Comparison of ENCODE assay signal across 9 cellular contexts in genomic region chr13:31538067-31539042, GRCh38.
DNase-seq lines count a peak whose midpoint lies in the region; ATAC-seq, FAIRE-seq and TF ChIP-seq lines count a peak whose summit lies in the region.
"Had no signal": no experiment of that assay in that cellular context is flagged by ENCODE, and none has a peak within 500 bp of the region (broad histone marks: within the 10 kb centered on the region; RNA-seq: fewer than 3 reads in every experiment).

No MANE protein-coding gene starts in this region.

- H3K9me3 Mint-ChIP-seq in activated CD8-positive, alpha-beta memory T cell treated with anti-CD3 and anti-CD28 coated beads, Interleukin-2, amount 10 ng/mL, durations not matched to agents 7 days and 5 days (ENCODE audit: low read depth), result no peaks in the 10 kb centered on the region

- ATAC-seq in psoas muscle (no peak), HG02798 (IDR thresholded peaks at IDR 0.05; ENCODE audit: poor library complexity, unreplicated experiment) (no peak), HG03280 (IDR thresholded peaks at IDR 0.05; ENCODE audit: unreplicated experiment) (no peak)
- ATAC-seq in activated CD8-positive, alpha-beta memory T cell treated with anti-CD3 and anti-CD28 coated beads, Interleukin-2, amount 10 ng/mL, durations not matched to agents 7 days and 5 days, result no peak

- no peak overlapping the region for H3K27ac ChIP-seq in psoas muscle

- intact Hi-C loops in psoas muscle (cut with DNase I), result no loop called here

- H3K27ac Mint-ChIP-seq in activated CD8-positive, alpha-beta memory T cell treated with anti-CD3 and anti-CD28 coated beads, Interleukin-2, amount 10 ng/mL, durations not matched to agents 7 days and 5 days, result no peak overlapping the region

- H3K27me3 ChIP-seq in psoas muscle (ENCODE audit: insufficient read depth in 3 of 3, low read length in 2 of 3), result no peaks in the 10 kb centered on the region

- H3K36me3 Mint-ChIP-seq in activated CD8-positive, alpha-beta memory T cell treated with anti-CD3 and anti-CD28 coated beads, Interleukin-2, amount 10 ng/mL, durations not matched to agents 7 days and 5 days, result no peaks in the 10 kb centered on the region

- H3K4me3 ChIP-seq in psoas muscle, result no peak overlapping the region
- H3K4me3 ChIP-seq: lung had no signal

- no peak overlapping the region for H3K4me3 Mint-ChIP-seq in activated CD8-positive, alpha-beta memory T cell treated with anti-CD3 and anti-CD28 coated beads, Interleukin-2, amount 10 ng/mL, durations not matched to agents 7 days and 5 days

- CTCF ChIA-PET in activated CD8-positive, alpha-beta memory T cell treated with anti-CD3 and anti-CD28 coated beads, Interleukin-2, amount 10 ng/mL, durations not matched to agents 7 days and 5 days (lab: Charles Lee), result interaction anchor here (0.9 kb wide), 1 partner anchor 203 kb away, joined by 4 read pairs; no protein-coding TSS in a partner anchor

- TF ChIP-seq CTCF in GM13977 (IDR thresholded peaks at IDR 0.05; ENCODE audit: extremely low read depth, insufficient read depth, missing control alignments) (peak; percentile 10), psoas muscle (IDR thresholded peaks at IDR 0.05) (peak; percentile 35)

- H3K36me3 ChIP-seq in psoas muscle (ENCODE audit: insufficient read depth in 1 of 2, low read depth in 1 of 2), result no peaks in the 10 kb centered on the region

- in situ Hi-C loops in GM13977 (cut with MboI; ENCODE audit: low pct_unique_long_range_greater_than_20kb, low sequenced_read_pairs, unreplicated experiment), result no loop called here

- FAIRE-seq in endometrium (lab: Jason Lieb, UNC), result peak; percentile 41

- WGBS in psoas muscle, 3 donors, result 44 to 51% (median 49%) methylated on average over 6 of the region's 6 CpGs

- no peaks in the 10 kb centered on the region for H3K4me1 Mint-ChIP-seq in activated CD8-positive, alpha-beta memory T cell treated with anti-CD3 and anti-CD28 coated beads, Interleukin-2, amount 10 ng/mL, durations not matched to agents 7 days and 5 days

- H3K27me3 Mint-ChIP-seq in activated CD8-positive, alpha-beta memory T cell treated with anti-CD3 and anti-CD28 coated beads, Interleukin-2, amount 10 ng/mL, durations not matched to agents 7 days and 5 days, result no peaks in the 10 kb centered on the region

- DNase-seq in GM13977 (ENCODE audit: low spot score) (no peak), NOMO-1 treated with dmso at 0.1 percent for 144 hours (lab: John Stamatoyannopoulos, UW; ENCODE audit: unreplicated experiment) (peak; percentile 68), psoas muscle (no peak)
- DNase-seq in activated effector memory CD4-positive, alpha-beta T cell treated with anti-CD3 and anti-CD28 coated beads, Interleukin-2, amount 50 U/mL, for 16 hours, result no peak
- DNase-seq in activated CD8-positive, alpha-beta memory T cell treated with anti-CD3 and anti-CD28 coated beads, Interleukin-2, amount 10 ng/mL, durations not matched to agents 7 days and 5 days, result no peak

- no peaks in the 10 kb centered on the region for H3K4me1 ChIP-seq in psoas muscle

- H3K9me3 ChIP-seq in psoas muscle, result no peaks in the 10 kb centered on the region
